Comparison of ENCODE assay signal across 8 cellular contexts in genomic region chr12:26126340-26127284, GRCh38. TPM values are rescaled to one million over a fixed set of nuclear protein-coding genes. Genes with fewer than 3 reads are reported as not detected.
A peak's percentile ranks its signal among the peaks of the same experiment; 100 is the strongest.
DNase-seq lines count a peak whose midpoint lies in the region; ATAC-seq, FAIRE-seq and TF ChIP-seq lines count a peak whose summit lies in the region.

No MANE protein-coding gene starts in this region.

- no peak overlapping the region for H3K27ac ChIP-seq in foreskin keratinocyte
- H3K27ac ChIP-seq in naive thymus-derived CD4-positive, alpha-beta T cell (ENCODE audit: low read depth, low read length): no peak overlapping the region

- FAIRE-seq in GM12891 (lab: Jason Lieb, UNC): peak; percentile 35

- peak overlapping the region; percentile 29 for H3K4me3 ChIP-seq in naive thymus-derived CD4-positive, alpha-beta T cell (ENCODE audit: low read length)

- H3K4me3 Mint-ChIP-seq in naive thymus-derived CD4-positive, alpha-beta T cell: peak overlapping the region; percentile 80 to 90 (median 84)

- in situ Hi-C loops in ACHN (cut with HindIII; ENCODE audit: low pct_ligation_motif_present, low pct_unique_long_range_greater_than_20kb, low sequenced_read_pairs): no loop called here

- peaks cover 68 to 87% (median 77%) of the 10 kb centered on the region in 5 donors for H3K27me3 Mint-ChIP-seq in naive thymus-derived CD4-positive, alpha-beta T cell

- H3K4me1 Mint-ChIP-seq in naive thymus-derived CD4-positive, alpha-beta T cell: peaks cover 22 to 45% (median 34%) of the 10 kb centered on the region in 7 donors

- peaks cover 0 to 1% (median 0%) of the 10 kb centered on the region in 5 donors for H3K36me3 Mint-ChIP-seq in naive thymus-derived CD4-positive, alpha-beta T cell

- intact Hi-C loops in naive thymus-derived CD4-positive, alpha-beta T cell (cut with micrococcal nuclease): no loop called here

- peaks cover 81% of the 10 kb centered on the region for H3K27me3 ChIP-seq in foreskin keratinocyte
- H3K27me3 ChIP-seq in naive thymus-derived CD4-positive, alpha-beta T cell (ENCODE audit: control insufficient read depth in 2 of 2, insufficient read depth in 2 of 2, low read length in 2 of 2): peaks cover 10 to 25% of the 10 kb centered on the region in 2 donors

- no peak overlapping the region for H3K27ac Mint-ChIP-seq in naive thymus-derived CD4-positive, alpha-beta T cell

- CTCF ChIA-PET in naive thymus-derived CD4-positive, alpha-beta T cell (lab: Charles Lee): no interaction called here

- peak; percentile 89 for DNase-seq in ACHN
- DNase-seq in GM12891 (ENCODE audit: insufficient read length, low spot score): no peak
- peak; percentile 66 for DNase-seq in NCI-H510A treated with DMSO at 0.1 percent for 48 hours (lab: John Stamatoyannopoulos, UW)
- DNase-seq in activated T-helper 9 cell treated with anti-CD3 and anti-CD28 coated beads, Interleukin-2, amount 50 U/mL, for 16 hours (ENCODE audit: low read depth): peak; percentile 3
- peak; percentile 48 to 64 for DNase-seq in foreskin keratinocyte
- peak in 2 of 9 donors; percentile 23 to 54 for DNase-seq in naive thymus-derived CD4-positive, alpha-beta T cell
- peak; percentile 90 for DNase-seq in ureter (ENCODE audit: low spot score)

- TF ChIP-seq POLR2A in GM12891 (IDR thresholded peaks at IDR 0.05; ENCODE audit: low read depth, low read length): no peak

- no peaks in the 10 kb centered on the region for H3K9me3 ChIP-seq in naive thymus-derived CD4-positive, alpha-beta T cell (ENCODE audit: control insufficient read depth in 2 of 3, low read length in 3 of 3)

- POLR2A ChIA-PET in naive thymus-derived CD4-positive, alpha-beta T cell (lab: Charles Lee): no interaction called here

- H3K36me3 ChIP-seq in naive thymus-derived CD4-positive, alpha-beta T cell (ENCODE audit: control insufficient read depth in 2 of 3, insufficient read depth in 3 of 3, low read length in 3 of 3): no peaks in the 10 kb centered on the region

- TF ChIP-seq CTCF in foreskin keratinocyte (conservative IDR thresholded peaks at IDR 0.05): peak; percentile 35

- peak; percentile 36 for ATAC-seq in HG02943 (IDR thresholded peaks at IDR 0.05; ENCODE audit: low read depth, unreplicated experiment)
- peak; percentile 67 for ATAC-seq in foreskin keratinocyte
- ATAC-seq in naive thymus-derived CD4-positive, alpha-beta T cell: peak; percentile 28

- peaks cover 0 to 2% (median 0%) of the 10 kb centered on the region in 11 donors for H3K9me3 Mint-ChIP-seq in naive thymus-derived CD4-positive, alpha-beta T cell

- H3K4me1 ChIP-seq in foreskin keratinocyte: no peaks in the 10 kb centered on the region
- peaks cover 12 to 18% of the 10 kb centered on the region in 2 donors for H3K4me1 ChIP-seq in naive thymus-derived CD4-positive, alpha-beta T cell (ENCODE audit: control insufficient read depth in 2 of 2, insufficient read depth in 2 of 2, low read length in 2 of 2)

TF ChIP-seq in GM12891, 5 proteins besides CTCF, POLR2A, EP300 and RAD21:
- TF ChIP-seq POU2F2 (IDR thresholded peaks at IDR 0.05; ENCODE audit: low read depth, low read length) (no peak), PAX5 (IDR thresholded peaks at IDR 0.05; ENCODE audit: insufficient read depth, low read length, severe bottlenecking) (no peak), TAF1 (IDR thresholded peaks at IDR 0.05; ENCODE audit: low read depth, low read length) (no peak), POLR2AphosphoS5 (IDR thresholded peaks at IDR 0.05; ENCODE audit: low read depth, low read length) (no peak), SPI1 (IDR thresholded peaks at IDR 0.05; ENCODE audit: low read depth, low read length) (peak; percentile 17; the same call in 1 of the 2 replicates)

RNA-seq across cellular contexts. Expression of gene BHLHE41, which starts 1.8 kb away (rescaled TPM):
- 0.35 TPM for polyA plus RNA-seq in GM12891 (2012; ENCODE audit: low read depth, missing spikeins)
- total RNA-seq in foreskin keratinocyte (0.03 and 0.14 TPM in 2 replicates), ureter (186 TPM)
- polyA plus RNA-seq in foreskin keratinocyte: 0.07 and 0.11 TPM in 2 replicates
- total RNA-seq in naive thymus-derived CD4-positive, alpha-beta T cell: 1 to 10 TPM in 1 of 5 experiments, under 1 TPM in 2, not detected in 2; 0.42 to 1.2 (median 0.84) TPM
- polyA plus RNA-seq in naive thymus-derived CD4-positive, alpha-beta T cell: not detected

Comparison
In these comparisons a context has a peak if more than half of its experiments do, and no peak if none do; other contexts are left out.
1. RNA of gene BHLHE41, which starts 1.8 kb away (total RNA-seq): 186 TPM in ureter (single experiment); 0.42 to 1.2 TPM in naive thymus-derived CD4-positive, alpha-beta T cell and 0.03 to 0.14 TPM in foreskin keratinocyte; every median in the first group is over 10 times any median in the second.
2. Peak in every context shown above with its lines, with median percentiles within 50 percentile points of each other: ATAC-seq.